Comparison of ENCODE assay signal across 28 cellular contexts in the genomic region with DNA sequence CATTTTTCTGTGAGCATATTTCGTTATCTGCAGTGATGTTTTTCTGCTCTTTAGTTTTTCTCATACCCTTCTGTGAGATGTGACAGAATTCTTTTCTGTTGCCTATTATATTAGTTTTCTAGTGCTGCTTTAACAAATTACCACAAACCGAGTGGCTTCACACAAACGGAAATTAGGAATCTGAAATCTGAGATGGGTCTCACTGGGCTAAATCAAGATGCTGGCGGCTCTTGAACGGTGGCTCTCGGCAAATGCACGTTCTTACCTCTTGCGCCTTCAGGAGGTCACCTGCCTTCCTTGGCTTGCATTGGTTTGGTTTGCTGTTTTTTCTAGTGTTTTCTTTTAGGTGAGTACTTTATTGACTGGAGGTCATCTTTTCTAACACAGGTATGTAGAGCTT. TPM values are rescaled to one million over a fixed set of nuclear protein-coding genes. Genes with fewer than 3 reads are reported as not detected.
DNase-seq lines count a peak whose midpoint lies in the region; ATAC-seq, FAIRE-seq and TF ChIP-seq lines count a peak whose summit lies in the region.
"Had no signal": no experiment of that assay in that cellular context is flagged by ENCODE, and none has a peak within 500 bp of the region (broad histone marks: within the 10 kb centered on the region; RNA-seq: fewer than 3 reads in every experiment).

No MANE protein-coding gene starts in this region.

- 81 to 92% methylated on average over 4 to 8 of the region's 8 CpGs for WGBS in endodermal cell (ENCODE audit: insufficient coverage in 1 of 2, insufficient read length in 1 of 2), 2 experiments

- H3K4me3 Mint-ChIP-seq in CD8-positive, alpha-beta T cell: peak overlapping the region; percentile 65
- H3K4me3 Mint-ChIP-seq in endodermal cell: no peak overlapping the region
- H3K4me3 Mint-ChIP-seq: activated naive CD4-positive, alpha-beta T cell treated with anti-CD3 and anti-CD28 coated beads for 36 hours; stimulated activated naive CD8-positive, alpha-beta T cell treated with anti-CD3 and anti-CD28 coated beads, Interleukin-15, amount 100 ng/mL, for 72 hours had no signal

- H3K27me3 ChIP-seq in CD8-positive, alpha-beta T cell (ENCODE audit: insufficient read depth, low read length): no peaks in the 10 kb centered on the region
- H3K27me3 ChIP-seq in Peyer's patch (no peaks in the 10 kb centered on the region), endodermal cell (ENCODE audit: control insufficient read depth, insufficient read depth, low read length, poor library complexity, severe bottlenecking) (no peaks in the 10 kb centered on the region)
- H3K27me3 ChIP-seq: brain microvascular endothelial cell, SJSA1, thyroid gland had no signal

- no peak for TF ChIP-seq CTCF in CD8-positive, alpha-beta T cell (IDR thresholded peaks at IDR 0.05)
- TF ChIP-seq CTCF in Peyer's patch (IDR thresholded peaks at IDR 0.05) (no peak), endodermal cell (conservative IDR thresholded peaks at IDR 0.05) (no peak)

- POLR2A ChIA-PET in CD8-positive, alpha-beta T cell (lab: Charles Lee): interaction anchor here (3.9 kb wide), 1 partner anchor 12 kb away, joined by 13 read pairs; no protein-coding TSS in a partner anchor

- peaks cover 26% of the 10 kb centered on the region for H3K9me3 Mint-ChIP-seq in CD8-positive, alpha-beta T cell
- H3K9me3 Mint-ChIP-seq in endodermal cell: peaks cover 51% of the 10 kb centered on the region

- H3K27ac Mint-ChIP-seq in CD8-positive, alpha-beta T cell: peak overlapping the region; percentile 80
- H3K27ac Mint-ChIP-seq in endodermal cell: no peak overlapping the region
- H3K27ac Mint-ChIP-seq: activated naive CD4-positive, alpha-beta T cell treated with anti-CD3 and anti-CD28 coated beads for 36 hours; stimulated activated naive CD8-positive, alpha-beta T cell treated with anti-CD3 and anti-CD28 coated beads, Interleukin-15, amount 100 ng/mL, for 72 hours had no signal

- CTCF ChIA-PET in CD8-positive, alpha-beta T cell (lab: Charles Lee): no interaction called here

- no peak overlapping the region for H3K4me3 ChIP-seq in CD8-positive, alpha-beta T cell (ENCODE audit: low read depth, low read length)
- H3K4me3 ChIP-seq in Peyer's patch: no peak overlapping the region
- peak overlapping the region; percentile 2 for H3K4me3 ChIP-seq in endodermal cell (ENCODE audit: low read length)
- H3K4me3 ChIP-seq: HAP-1, left ventricle myocardium inferior, prostate gland, SJSA1, thyroid gland had no signal

- intact Hi-C loops in CD8-positive, alpha-beta T cell (cut with DNase I, micrococcal nuclease): loop anchor here in 1 of 2 experiments (5.0 kb wide), 1 partner anchor 39 kb away; a partner anchor contains a TSS

- FAIRE-seq in GM19239 (lab: Jason Lieb, UNC): no peak
- FAIRE-seq: islet of Langerhans had no signal

- H3K36me3 Mint-ChIP-seq in CD8-positive, alpha-beta T cell: peaks cover 41% of the 10 kb centered on the region
- H3K36me3 Mint-ChIP-seq in endodermal cell (ENCODE audit: low read depth): peaks cover 61% of the 10 kb centered on the region

- peaks cover 34% of the 10 kb centered on the region for H3K4me1 ChIP-seq in CD8-positive, alpha-beta T cell (ENCODE audit: insufficient read depth, low read length)
- no peaks in the 10 kb centered on the region for H3K4me1 ChIP-seq in Peyer's patch
- H3K4me1 ChIP-seq in endodermal cell (ENCODE audit: control insufficient read depth, insufficient read depth, low read length): no peaks in the 10 kb centered on the region
- H3K4me1 ChIP-seq: HAP-1, prostate gland, SJSA1 had no signal

- peak; percentile 36 for DNase-seq in NCI-H2107 treated with DMSO at 0.1 percent for 48 hours (lab: John Stamatoyannopoulos, UW; ENCODE audit: unreplicated experiment)
- no peak for DNase-seq in NCI-H2107 (lab: John Stamatoyannopoulos, UW)
- DNase-seq in CD8-positive, alpha-beta T cell: no peak
- DNase-seq in Peyer's patch: no peak
- DNase-seq in endodermal cell: no peak
- no peak for DNase-seq in GM19239 (ENCODE audit: insufficient read length, low spot score)
- DNase-seq in SKM-1 treated with dmso at 0.1 percent for 144 hours (lab: John Stamatoyannopoulos, UW; ENCODE audit: unreplicated experiment): no peak
- DNase-seq: activated CD4-positive, alpha-beta T cell treated with anti-CD3 and anti-CD28 coated beads, Interleukin-2, amount 50 U/mL, for 4 hours; activated naive CD4-positive, alpha-beta T cell treated with anti-CD3 and anti-CD28 coated beads for 36 hours; activated T-cell treated with anti-CD3 and anti-CD28 coated beads for 4 hours; amniotic stem cell; brain microvascular endothelial cell; DMS153; KG1; left ventricle myocardium inferior; NCI-H1436 treated with DMSO at 0.1 percent for 48 hours; NCI-H446; NCI-H82; RPMI8226; stimulated activated naive CD8-positive, alpha-beta T cell treated with anti-CD3 and anti-CD28 coated beads, Interleukin-15, amount 100 ng/mL, for 72 hours; thyroid gland had no signal

- peaks cover 69% of the 10 kb centered on the region for H3K4me1 Mint-ChIP-seq in CD8-positive, alpha-beta T cell (ENCODE audit: low read depth)
- no peaks in the 10 kb centered on the region for H3K4me1 Mint-ChIP-seq in endodermal cell

- no peak overlapping the region for H3K9ac ChIP-seq in endodermal cell (ENCODE audit: extremely low read depth, low read length, poor library complexity, severe bottlenecking)

- ATAC-seq in CD8-positive, alpha-beta T cell: no peak
- ATAC-seq in HG02571 (IDR thresholded peaks at IDR 0.05; ENCODE audit: unreplicated experiment): no peak
- ATAC-seq: sciatic nerve; stimulated activated naive CD8-positive, alpha-beta T cell treated with anti-CD3 and anti-CD28 coated beads, Interleukin-15, amount 100 ng/mL, for 72 hours had no signal

- peaks cover 2% of the 10 kb centered on the region for H3K9me3 ChIP-seq in CD8-positive, alpha-beta T cell (ENCODE audit: low read length)
- no peaks in the 10 kb centered on the region for H3K9me3 ChIP-seq in Peyer's patch
- peaks cover 42% of the 10 kb centered on the region for H3K9me3 ChIP-seq in endodermal cell (ENCODE audit: control insufficient read depth, low read length)
- H3K9me3 ChIP-seq: prostate gland, thyroid gland had no signal

- no peak for TF ChIP-seq POLR2A in Peyer's patch (IDR thresholded peaks at IDR 0.05)

- H3K36me3 ChIP-seq in CD8-positive, alpha-beta T cell (ENCODE audit: insufficient read depth, low read length): no peaks in the 10 kb centered on the region
- H3K36me3 ChIP-seq in Peyer's patch (no peaks in the 10 kb centered on the region), endodermal cell (ENCODE audit: control insufficient read depth, insufficient read depth, low read length) (peaks cover 24% of the 10 kb centered on the region)
- H3K36me3 ChIP-seq: brain microvascular endothelial cell, prostate gland, thyroid gland had no signal

- H3K27ac ChIP-seq in CD8-positive, alpha-beta T cell (ENCODE audit: low read depth, low read length): no peak overlapping the region
- H3K27ac ChIP-seq in Peyer's patch: peak overlapping the region in 3 of 4 donors; percentile 53 to 83 (median 75)
- H3K27ac ChIP-seq in endodermal cell (ENCODE audit: low read depth, low read length): no peak overlapping the region
- H3K27ac ChIP-seq: 22Rv1, brain microvascular endothelial cell, left ventricle myocardium inferior, prostate gland, SJSA1, thyroid gland had no signal

- H3K27me3 Mint-ChIP-seq in CD8-positive, alpha-beta T cell (ENCODE audit: low read depth): no peaks in the 10 kb centered on the region
- no peaks in the 10 kb centered on the region for H3K27me3 Mint-ChIP-seq in endodermal cell (ENCODE audit: insufficient read depth)
- H3K27me3 Mint-ChIP-seq: stimulated activated naive CD8-positive, alpha-beta T cell treated with anti-CD3 and anti-CD28 coated beads, Interleukin-15, amount 100 ng/mL, for 72 hours had no signal

RNA-seq across cellular contexts. Expression of a gene that starts 13.0 kb away (rescaled TPM):
- total RNA-seq in CD8-positive, alpha-beta T cell: 10 to 100 TPM; 16.2 to 16.6 TPM
- total RNA-seq in Peyer's patch: 10 to 100 TPM; 14.9 to 24.0 (median 20.9) TPM
- 10 to 100 TPM; 22.0 to 26.6 TPM for total RNA-seq in endodermal cell
- 31.2 TPM for polyA plus RNA-seq in endodermal cell (2013, experiment 1 of 2)
- polyA plus RNA-seq in endodermal cell (2013, experiment 2 of 2): 29.0 TPM

RNA-seq across cellular contexts. Expression of a gene that starts 39.0 kb away (rescaled TPM):
- total RNA-seq in CD8-positive, alpha-beta T cell: 100 to 1,000 TPM; 159 to 167 TPM
- total RNA-seq in Peyer's patch: 100 to 1,000 TPM in 1 of 4 donors, 10 to 100 TPM in 3; 54.1 to 126 (median 78.5) TPM
- total RNA-seq in endodermal cell: 10 to 100 TPM; 49.5 to 54.9 TPM
- 39.8 TPM for polyA plus RNA-seq in endodermal cell (2013, experiment 1 of 2)
- 36.7 TPM for polyA plus RNA-seq in endodermal cell (2013, experiment 2 of 2)

RNA-seq across cellular contexts. Expression of a gene that starts 51.6 kb away (rescaled TPM):
- total RNA-seq in CD8-positive, alpha-beta T cell: 10 to 100 TPM; 11.4 to 15.2 TPM
- total RNA-seq in Peyer's patch (10 to 100 TPM; 17.3 to 25.5 (median 22.1) TPM), endodermal cell (10 to 100 TPM; 19.7 to 26.2 TPM)
- polyA plus RNA-seq in endodermal cell (2013, experiment 1 of 2): 16.2 TPM
- 12.6 TPM for polyA plus RNA-seq in endodermal cell (2013, experiment 2 of 2)

RNA-seq across cellular contexts. Expression of a gene that starts 51.8 kb away (rescaled TPM):
- total RNA-seq in CD8-positive, alpha-beta T cell: 10 to 100 TPM; 26.3 to 28.1 TPM
- total RNA-seq in Peyer's patch: 10 to 100 TPM; 33.3 to 52.0 (median 41.1) TPM
- total RNA-seq in endodermal cell: 10 to 100 TPM; 39.8 to 62.9 TPM
- polyA plus RNA-seq in endodermal cell (2013, experiment 1 of 2): 27.1 TPM
- polyA plus RNA-seq in endodermal cell (2013, experiment 2 of 2): 27.4 TPM

Comparison
In these comparisons a context has a peak if more than half of its experiments do, and no peak if none do; other contexts are left out.
1. H3K27ac ChIP-seq: peak in Peyer's patch (3 of 4); none in CD8-positive, alpha-beta T cell (single experiment) and endodermal cell (single experiment).